In genomic region chr14:88990856-88991255, GRCh38 we compare ENCODE assay signal across 9 cellular contexts.
"Had no signal": no experiment of that assay in that cellular context is flagged by ENCODE, and none has a peak within 500 bp of the region (broad histone marks: within the 10 kb centered on the region; RNA-seq: fewer than 3 reads in every experiment).

No MANE protein-coding gene starts in this region.

- H3K4me3 ChIP-seq: GM23248, HAP-1 had no signal

- FAIRE-seq: HepG2 had no signal

- H2AFZ ChIP-seq: GM23248 had no signal

- ATAC-seq: HCT116, HepG2 had no signal

- H3K27ac Mint-ChIP-seq: HFFc6, IgD-negative memory B cell had no signal

- H3K27ac ChIP-seq: GM23248, HL-60 had no signal

- H3K9me3 Mint-ChIP-seq: HFFc6 had no signal

- H3K4me3 Mint-ChIP-seq: HFFc6, IgD-negative memory B cell had no signal

- DNase-seq: GM23248, GOT3, H7, HFFc6 had no signal

- H3K9ac ChIP-seq: GM23248 had no signal

- H3K9me3 ChIP-seq: HAP-1 had no signal

- H3K36me3 ChIP-seq: HAP-1 had no signal

- H3K4me1 ChIP-seq: HAP-1 had no signal

- H3K4me1 Mint-ChIP-seq: IgD-negative memory B cell had no signal
